14 cellular contexts compared by ENCODE assay signal in genomic region chr17:74519951-74520553, GRCh38. TPM values are rescaled to one million over a fixed set of nuclear protein-coding genes. Genes with fewer than 3 reads are reported as not detected.
A peak's percentile ranks its signal among the peaks of the same experiment; 100 is the strongest.
DNase-seq lines count a peak whose midpoint lies in the region; ATAC-seq and TF ChIP-seq lines count a peak whose summit lies in the region.
"Had no signal": no experiment of that assay in that cellular context is flagged by ENCODE, and none has a peak within 500 bp of the region (broad histone marks: within the 10 kb centered on the region; RNA-seq: fewer than 3 reads in every experiment).

No MANE protein-coding gene starts in this region.

- peak; percentile 62 for DNase-seq in Ammon's horn (ENCODE audit: low spot score)
- no peak for DNase-seq in activated T-helper 1 cell treated with anti-CD3 and anti-CD28 coated beads, Interleukin-12 subunit alpha, Interleukin-12 subunit beta, Interleukin-2, Interleukin-4 antibody, amounts not matched to agents 30 ng/mL and 10 ng/mL and 1 ng/mL, durations not matched to agents 14 hours and 24 hours and 36 hours (ENCODE audit: low spot score)
- DNase-seq in mucosa of gallbladder (ENCODE audit: low spot score), result peak; percentile 36
- no peak for DNase-seq in NCI-H1930 (lab: John Stamatoyannopoulos, UW)
- no peak for DNase-seq in DMS79 treated with DMSO at 0.1 percent for 48 hours (lab: John Stamatoyannopoulos, UW)
- no peak for DNase-seq in HFFc6
- no peak for DNase-seq in iPS-NIHi7 (ENCODE audit: extremely low spot score)
- DNase-seq: Calu3, glutamatergic neuron, HCEC 1CT had no signal

- H3K36me3 Mint-ChIP-seq in activated T-helper 1 cell treated with anti-CD3 and anti-CD28 coated beads, Interleukin-12 subunit alpha, Interleukin-12 subunit beta, Interleukin-2, Interleukin-4 antibody, amounts not matched to agents 30 ng/mL and 10 ng/mL and 1 ng/mL, durations not matched to agents 14 hours and 24 hours and 36 hours (ENCODE audit: low read depth), result peaks cover 4% of the 10 kb centered on the region
- H3K36me3 Mint-ChIP-seq in HFFc6 (ENCODE audit: low read depth), result peaks cover 5% of the 10 kb centered on the region; the same call in 1 of the 2 replicates

- H3K27me3 Mint-ChIP-seq in activated T-helper 1 cell treated with anti-CD3 and anti-CD28 coated beads, Interleukin-12 subunit alpha, Interleukin-12 subunit beta, Interleukin-2, Interleukin-4 antibody, amounts not matched to agents 30 ng/mL and 10 ng/mL and 1 ng/mL, durations not matched to agents 14 hours and 24 hours and 36 hours (ENCODE audit: insufficient read depth), result peaks cover 6% of the 10 kb centered on the region
- H3K27me3 Mint-ChIP-seq in HFFc6 (ENCODE audit: insufficient read depth), result peaks cover 2% of the 10 kb centered on the region; the same call in 1 of the 2 replicates

- H3K9me3 Mint-ChIP-seq in activated T-helper 1 cell treated with anti-CD3 and anti-CD28 coated beads, Interleukin-12 subunit alpha, Interleukin-12 subunit beta, Interleukin-2, Interleukin-4 antibody, amounts not matched to agents 30 ng/mL and 10 ng/mL and 1 ng/mL, durations not matched to agents 14 hours and 24 hours and 36 hours, result peaks cover 8% of the 10 kb centered on the region
- H3K9me3 Mint-ChIP-seq in HFFc6, result peaks cover 82% of the 10 kb centered on the region

- peak overlapping the region; percentile 38 for H3K27ac Mint-ChIP-seq in activated T-helper 1 cell treated with anti-CD3 and anti-CD28 coated beads, Interleukin-12 subunit alpha, Interleukin-12 subunit beta, Interleukin-2, Interleukin-4 antibody, amounts not matched to agents 30 ng/mL and 10 ng/mL and 1 ng/mL, durations not matched to agents 14 hours and 24 hours and 36 hours
- no peak overlapping the region for H3K27ac Mint-ChIP-seq in HFFc6

- peak; percentile 46 for ATAC-seq in GM19023 (IDR thresholded peaks at IDR 0.05; ENCODE audit: unreplicated experiment)

- no peak for TF ChIP-seq CTCF in HFFc6 (IDR thresholded peaks at IDR 0.05)

- intact Hi-C loops in activated T-helper 1 cell treated with anti-CD3 and anti-CD28 coated beads, Interleukin-12 subunit alpha, Interleukin-12 subunit beta, Interleukin-2, Interleukin-4 antibody, amounts not matched to agents 30 ng/mL and 10 ng/mL and 1 ng/mL, durations not matched to agents 14 hours and 24 hours and 36 hours (cut with micrococcal nuclease), result loop anchor here (10.0 kb wide), 1 partner anchor 215 kb away; the partner anchor contains the start of gene RAB37

- H3K4me1 Mint-ChIP-seq in activated T-helper 1 cell treated with anti-CD3 and anti-CD28 coated beads, Interleukin-12 subunit alpha, Interleukin-12 subunit beta, Interleukin-2, Interleukin-4 antibody, amounts not matched to agents 30 ng/mL and 10 ng/mL and 1 ng/mL, durations not matched to agents 14 hours and 24 hours and 36 hours (ENCODE audit: low read depth), result peaks cover 24% of the 10 kb centered on the region
- no peaks in the 10 kb centered on the region for H3K4me1 Mint-ChIP-seq in HFFc6 (ENCODE audit: low read depth)
- H3K4me1 Mint-ChIP-seq: neural crest cell had no signal

- peak overlapping the region; percentile 22 for H3K4me3 Mint-ChIP-seq in activated T-helper 1 cell treated with anti-CD3 and anti-CD28 coated beads, Interleukin-12 subunit alpha, Interleukin-12 subunit beta, Interleukin-2, Interleukin-4 antibody, amounts not matched to agents 30 ng/mL and 10 ng/mL and 1 ng/mL, durations not matched to agents 14 hours and 24 hours and 36 hours
- no peak overlapping the region for H3K4me3 Mint-ChIP-seq in HFFc6
- H3K4me3 Mint-ChIP-seq: neural crest cell had no signal

RNA-seq across cellular contexts. Expression of gene CD300LB, which starts 11.2 kb away (rescaled TPM):
- total RNA-seq in activated T-helper 1 cell treated with anti-CD3 and anti-CD28 coated beads, Interleukin-12 subunit alpha, Interleukin-12 subunit beta, Interleukin-2, Interleukin-4 antibody, amounts not matched to agents 30 ng/mL and 10 ng/mL and 1 ng/mL, durations not matched to agents 14 hours and 24 hours and 36 hours, result not detected in 2 replicates
- 0.49 TPM for total RNA-seq in mucosa of gallbladder
- total RNA-seq in HFFc6 (2021; fragmentation: NEBNext Ultra II Directional; extraction: Animal tissue kit (Norgen Biotek cat#: 25700)), result not detected
- total RNA-seq: Calu3, chondrocyte, neural crest cell, SJSA1 had no signal

RNA-seq across cellular contexts. Expression of gene CD300C, which starts 25.9 kb away (rescaled TPM):
- 0.32 and 0.41 TPM in 2 replicates for total RNA-seq in activated T-helper 1 cell treated with anti-CD3 and anti-CD28 coated beads, Interleukin-12 subunit alpha, Interleukin-12 subunit beta, Interleukin-2, Interleukin-4 antibody, amounts not matched to agents 30 ng/mL and 10 ng/mL and 1 ng/mL, durations not matched to agents 14 hours and 24 hours and 36 hours
- total RNA-seq in mucosa of gallbladder, result 2.9 TPM
- not detected for total RNA-seq in HFFc6 (2021; fragmentation: NEBNext Ultra II Directional; extraction: Animal tissue kit (Norgen Biotek cat#: 25700))
- total RNA-seq: Calu3, chondrocyte, neural crest cell, SJSA1 had no signal

RNA-seq across cellular contexts. Expression of gene CD300H, which starts 47.3 kb away (rescaled TPM):
- not detected in 2 replicates for total RNA-seq in activated T-helper 1 cell treated with anti-CD3 and anti-CD28 coated beads, Interleukin-12 subunit alpha, Interleukin-12 subunit beta, Interleukin-2, Interleukin-4 antibody, amounts not matched to agents 30 ng/mL and 10 ng/mL and 1 ng/mL, durations not matched to agents 14 hours and 24 hours and 36 hours
- not detected for total RNA-seq in mucosa of gallbladder
- not detected for total RNA-seq in HFFc6 (2021; fragmentation: NEBNext Ultra II Directional; extraction: Animal tissue kit (Norgen Biotek cat#: 25700))
- total RNA-seq: Calu3, chondrocyte, neural crest cell, SJSA1 had no signal

RNA-seq across cellular contexts. Expression of gene CD300A, which starts 53.6 kb away (rescaled TPM):
- 9.8 and 10.4 TPM in 2 replicates for total RNA-seq in activated T-helper 1 cell treated with anti-CD3 and anti-CD28 coated beads, Interleukin-12 subunit alpha, Interleukin-12 subunit beta, Interleukin-2, Interleukin-4 antibody, amounts not matched to agents 30 ng/mL and 10 ng/mL and 1 ng/mL, durations not matched to agents 14 hours and 24 hours and 36 hours
- total RNA-seq in mucosa of gallbladder, result 15.2 TPM
- total RNA-seq in HFFc6 (2021; fragmentation: NEBNext Ultra II Directional; extraction: Animal tissue kit (Norgen Biotek cat#: 25700)), result not detected
- total RNA-seq: chondrocyte, neural crest cell, SJSA1 had no signal

Comparison
In these comparisons a context has a peak if more than half of its experiments do, and no peak if none do; other contexts are left out.
1. DNase-seq: peak in Ammon's horn (single experiment) and mucosa of gallbladder (single experiment); none in activated T-helper 1 cell treated with anti-CD3 and anti-CD28 coated beads, Interleukin-12 subunit alpha, Interleukin-12 subunit beta, Interleukin-2, Interleukin-4 antibody, amounts not matched to agents 30 ng/mL and 10 ng/mL and 1 ng/mL, durations not matched to agents 14 hours and 24 hours and 36 hours (single experiment), NCI-H1930 (0 of 2), DMS79 treated with DMSO at 0.1 percent for 48 hours (single experiment), HFFc6 (single experiment) and iPS-NIHi7 (single experiment).